14 cellular contexts compared by ENCODE assay signal in the genomic region with DNA sequence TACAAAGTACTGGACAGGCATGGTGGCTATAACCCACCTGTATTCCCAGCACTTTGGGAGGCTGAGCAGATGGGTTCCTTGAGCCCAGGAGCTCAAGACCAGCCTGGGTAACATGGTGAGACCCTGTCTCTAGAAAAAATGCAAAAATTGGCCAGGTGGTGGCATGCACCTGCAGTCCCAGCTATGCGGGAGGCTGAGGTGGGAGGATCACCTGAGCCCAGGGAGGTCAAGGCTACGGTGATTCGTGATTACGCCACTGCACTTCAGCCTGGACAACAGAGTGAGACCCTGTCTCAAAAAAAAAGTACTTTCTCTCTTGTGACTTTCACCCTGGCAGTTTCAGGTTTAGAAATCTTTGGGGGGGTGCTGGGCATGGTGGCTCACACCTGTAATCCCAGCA. TPM values are rescaled to one million over a fixed set of nuclear protein-coding genes. Genes with fewer than 3 reads are reported as not detected.
DNase-seq lines count a peak whose midpoint lies in the region; ATAC-seq, FAIRE-seq and TF ChIP-seq lines count a peak whose summit lies in the region.
"Had no signal": no experiment of that assay in that cellular context is flagged by ENCODE, and none has a peak within 500 bp of the region (broad histone marks: within the 10 kb centered on the region; RNA-seq: fewer than 3 reads in every experiment).

No MANE protein-coding gene starts in this region.

- H3K27me3 ChIP-seq in IMR-90 (ENCODE audit: control insufficient read depth, insufficient read depth, low read length) (no peaks in the 10 kb centered on the region), K562 (ENCODE audit: control insufficient read depth in 2 of 2, insufficient read depth in 2 of 2, low read length in 2 of 2) (no peaks in the 10 kb centered on the region), prostate gland (replicated peaks; ENCODE audit: insufficient read depth) (no peaks in the 10 kb centered on the region), GM23248 (replicated peaks; ENCODE audit: insufficient read depth) (no peaks in the 10 kb centered on the region)
- H3K27me3 ChIP-seq: BLaER1 treated with 17β-estradiol and CSF1 and Interleukin-3, amounts not matched to agents 10 nM and 100 nM had no signal

- H3K56ac ChIP-seq in IMR-90 (ENCODE audit: extremely low read depth, insufficient read depth, low read length) = no peak overlapping the region

- no CpG with 5 or more reads among the region's 4 CpGs for WGBS in IMR-90 (ENCODE audit: extremely low coverage in 2 of 2, insufficient read length in 1 of 2), 2 experiments
- 86% methylated on average over 4 of the region's 4 CpGs for WGBS in K562 (ENCODE audit: insufficient coverage, low coverage, missing lambda C conversion rate)
- WGBS in prostate gland = 84% methylated on average over 4 of the region's 4 CpGs
- 97 to 100% methylated on average over 4 of the region's 4 CpGs for WGBS in GM23248 (ENCODE audit: low coverage in 1 of 2, low lambda C conversion rate in 2 of 2, missing lambda C conversion rate in 2 of 2), 2 experiments

- no peak for TF ChIP-seq CTCF in IMR-90 (conservative IDR thresholded peaks at IDR 0.05; ENCODE audit: low read depth, low read length)
- TF ChIP-seq CTCF in K562 (IDR thresholded peaks at IDR 0.05 in 2 of 3, conservative IDR thresholded peaks at IDR 0.05 in 1 of 3; ENCODE audit: insufficient read depth in 2 of 3, low read depth in 1 of 3, low read length in 3 of 3) = no peak
- TF ChIP-seq CTCF in prostate gland (IDR thresholded peaks at IDR 0.05) = no peak

- no peak for TF ChIP-seq RAD21 in IMR-90 (IDR thresholded peaks at IDR 0.05; ENCODE audit: low read length)
- TF ChIP-seq RAD21 in K562 (CRISPR knock-in tag; conservative IDR thresholded peaks at IDR 0.05 in 1 of 2, IDR thresholded peaks at IDR 0.05 in 1 of 2) = no peak

- H2BK5ac ChIP-seq in IMR-90 (ENCODE audit: low read depth, low read length, poor library complexity, severe bottlenecking) = no peak overlapping the region

- CTCF ChIA-PET in IMR-90 (lab: Yijun Ruan, JAX) = no interaction called here
- CTCF ChIA-PET in K562 (lab: Yijun Ruan, JAX; ENCODE audit: low intra/inter-chr PET ratio) = no interaction called here

- no peak overlapping the region for H2BK15ac ChIP-seq in IMR-90 (ENCODE audit: low read depth, low read length)

- BruUV-seq in IMR-90 (replicated peaks; lab: Mats Ljungman, UMichigan) (no TSS peak), K562 (replicated peaks; lab: Mats Ljungman, UMichigan) (no TSS peak)

- FAIRE-seq in GM12891 (lab: Jason Lieb, UNC) (no peak), K562 (lab: Jason Lieb, UNC) (no peak)
- FAIRE-seq: GM19239, H54 had no signal

- no peak overlapping the region for H4K91ac ChIP-seq in IMR-90 (ENCODE audit: insufficient read depth, low read depth, low read length)

- ATAC-seq in IMR-90 (ENCODE audit: low read depth) (no peak), K562 (no peak)

- H3K36me3 ChIP-seq in IMR-90 (ENCODE audit: control insufficient read depth, insufficient read depth, low read length) = peaks cover 68% of the 10 kb centered on the region
- peaks cover 53% of the 10 kb centered on the region; the same call in 2 of the 3 replicates for H3K36me3 ChIP-seq in K562 (ENCODE audit: control insufficient read depth, insufficient read depth, low read length)
- H3K36me3 ChIP-seq in prostate gland = peaks cover 0 to 22% of the 10 kb centered on the region in 2 donors
- peaks cover 80% of the 10 kb centered on the region for H3K36me3 ChIP-seq in GM23248 (ENCODE audit: low read depth)

- in situ Hi-C loops in IMR-90 (cut with MboI; ENCODE audit: low sequenced_read_pairs) = no loop called here
- in situ Hi-C loops in K562 (cut with MboI) = no loop called here
- in situ Hi-C loops in GM23248 (cut with MboI) = no loop called here

- H3K9me2 ChIP-seq in GM23248 (ENCODE audit: insufficient read depth) = no peaks in the 10 kb centered on the region

- H3K14ac ChIP-seq in IMR-90 (replicated peaks; ENCODE audit: low read depth, low read length) = no peak overlapping the region

- peaks cover 93% of the 10 kb centered on the region for H3F3A ChIP-seq in GM23248 (ENCODE audit: insufficient read depth)

- H2AK5ac ChIP-seq in IMR-90 (ENCODE audit: low read depth, low read length) = no peak overlapping the region

- H3K9me3 ChIP-seq in IMR-90 (ENCODE audit: control insufficient read depth, insufficient read depth, low read length) (no peaks in the 10 kb centered on the region), K562 (replicated peaks; ENCODE audit: control insufficient read depth, insufficient read depth, low read depth, low read length) (no peaks in the 10 kb centered on the region), prostate gland (no peaks in the 10 kb centered on the region), GM23248 (ENCODE audit: low read depth) (no peaks in the 10 kb centered on the region)
- H3K9me3 ChIP-seq: BLaER1 treated with 17β-estradiol and CSF1 and Interleukin-3, amounts not matched to agents 10 nM and 100 nM had no signal

- intact Hi-C loops in IMR-90 (cut with micrococcal nuclease) = no loop called here
- intact Hi-C loops in K562 (cut with micrococcal nuclease) = no loop called here
- intact Hi-C loops in prostate gland (cut with DNase I) = no loop called here

- H3K18ac ChIP-seq in IMR-90 (ENCODE audit: low read depth, low read length) = no peak overlapping the region

- H3K9me1 ChIP-seq in IMR-90 (ENCODE audit: insufficient read depth, low read length) (peaks cover 3% of the 10 kb centered on the region; the same call in 1 of the 2 replicates), K562 (ENCODE audit: control insufficient read depth, insufficient read depth, low read length) (no peaks in the 10 kb centered on the region)

- H3K79me1 ChIP-seq in IMR-90 (ENCODE audit: low read depth in 1 of 2, low read length in 2 of 2) = peaks cover 14 to 58% of the 10 kb centered on the region in 2 experiments

- no peak overlapping the region for H2BK20ac ChIP-seq in IMR-90 (ENCODE audit: low read depth, low read length)

- H2AK9ac ChIP-seq in IMR-90 (replicated peaks; ENCODE audit: low read depth, low read length, poor library complexity) = no peak overlapping the region

- dilution Hi-C loops in IMR-90 (cut with HindIII; ENCODE audit: low sequenced_read_pairs, unreplicated experiment) = no loop called here

- POLR2A ChIA-PET in IMR-90 (lab: Charles Lee; ENCODE audit: unreplicated experiment) = no interaction called here
- POLR2A ChIA-PET in K562 (lab: Yijun Ruan, JAX) = interaction anchor here (2.4 to 7.2 kb wide), 2 partner anchors 10 to 14 kb away, joined by 6 to 67 read pairs; no protein-coding TSS in a partner anchor

- H3K79me2 ChIP-seq in K562 (ENCODE audit: control insufficient read depth, insufficient read depth, low read length) = no peaks in the 10 kb centered on the region
- H3K79me2 ChIP-seq in GM23248 (ENCODE audit: insufficient read depth) = peaks cover 31% of the 10 kb centered on the region

- H2AFZ ChIP-seq in IMR-90 (replicated peaks; ENCODE audit: low read length, poor library complexity) = no peak overlapping the region
- no peak overlapping the region for H2AFZ ChIP-seq in K562 (ENCODE audit: low read depth, low read length)
- H2AFZ ChIP-seq in GM23248 = no peak overlapping the region

- no peak overlapping the region for H3K4ac ChIP-seq in IMR-90 (ENCODE audit: low read depth, low read length)

- DNase-seq in GM12891 (ENCODE audit: insufficient read length, low spot score) (no peak), IMR-90 (no peak), K562 (ENCODE audit: extremely low read depth in 1 of 4, low spot score in 3 of 4) (no peak), prostate gland (ENCODE audit: low spot score) (no peak), DMS114 treated with DMSO at 0.1 percent for 48 hours (lab: John Stamatoyannopoulos, UW; ENCODE audit: unreplicated experiment) (no peak), ecto neural progenitor cell (ENCODE audit: low spot score) (no peak), GM23248 (no peak)
- DNase-seq: 8988T; AML-193; CD4-positive, CD25-positive, alpha-beta regulatory T cell had no signal

- TF ChIP-seq POLR2A in GM12891 (IDR thresholded peaks at IDR 0.05; ENCODE audit: low read depth, low read length) = 0 out of 2 replicates have a peak, but pooled peaks have one; percentile 39
- 0 out of 2 replicates have a peak, but pooled peaks have one; percentile 49 for TF ChIP-seq POLR2A in IMR-90 (IDR thresholded peaks at IDR 0.05; ENCODE audit: low read depth, low read length)
- TF ChIP-seq POLR2A in K562 (conservative IDR thresholded peaks at IDR 0.05) = no peak
- no peak for TF ChIP-seq POLR2A in prostate gland (IDR thresholded peaks at IDR 0.05)

- H4K20me1 ChIP-seq in IMR-90 (ENCODE audit: insufficient read depth, low read length) (peaks cover 87% of the 10 kb centered on the region), K562 (replicated peaks; ENCODE audit: control insufficient read depth, insufficient read depth, low read length) (no peaks in the 10 kb centered on the region), GM23248 (ENCODE audit: insufficient read depth) (peaks cover 8% of the 10 kb centered on the region; the same call in 1 of the 2 replicates)

- H4K5ac ChIP-seq in IMR-90 (ENCODE audit: low read depth, low read length) = no peak overlapping the region

- H3K27ac ChIP-seq in IMR-90 (ENCODE audit: insufficient read depth, low read length) (no peak overlapping the region), K562 (ENCODE audit: extremely low read depth, low read depth, low read length) (no peak overlapping the region), prostate gland (peak overlapping the region; percentile 77 to 89), GM23248 (no peak overlapping the region)
- H3K27ac ChIP-seq: BLaER1 treated with 17β-estradiol and CSF1 and Interleukin-3, amounts not matched to agents 10 nM and 100 nM had no signal

- TF ChIP-seq EP300 in K562 (IDR thresholded peaks at IDR 0.05; ENCODE audit: low read length) = no peak

- no peak overlapping the region for H4K8ac ChIP-seq in IMR-90 (ENCODE audit: low read depth in 2 of 2, low read length in 2 of 2)

- no peak overlapping the region for H3K9ac ChIP-seq in IMR-90 (ENCODE audit: low read depth, low read length)
- no peak overlapping the region for H3K9ac ChIP-seq in K562 (ENCODE audit: insufficient read depth in 1 of 2, low read depth in 2 of 2, low read length in 2 of 2)
- no peak overlapping the region for H3K9ac ChIP-seq in GM23248
- H3K9ac ChIP-seq: BLaER1 treated with 17β-estradiol and CSF1 and Interleukin-3, amounts not matched to agents 10 nM and 100 nM had no signal

- H3K4me2 ChIP-seq in IMR-90 (ENCODE audit: low read depth, low read length) = no peak overlapping the region
- no peak overlapping the region for H3K4me2 ChIP-seq in K562 (ENCODE audit: insufficient read depth, low read length)
- no peak overlapping the region for H3K4me2 ChIP-seq in GM23248 (ENCODE audit: unreplicated experiment)
- H3K4me2 ChIP-seq: BLaER1 treated with 17β-estradiol and CSF1 and Interleukin-3, amounts not matched to agents 10 nM and 100 nM had no signal

- H3K4me3 ChIP-seq in IMR-90 (ENCODE audit: insufficient read depth, low read depth, low read length) (no peak overlapping the region), K562 (no peak overlapping the region), prostate gland (no peak overlapping the region), GM23248 (no peak overlapping the region)
- H3K4me3 ChIP-seq: BLaER1 treated with 17β-estradiol and CSF1 and Interleukin-3, amounts not matched to agents 10 nM and 100 nM had no signal

- no peak overlapping the region for H2BK120ac ChIP-seq in IMR-90 (ENCODE audit: low read depth, low read length)

- H3K4me1 ChIP-seq in IMR-90 (ENCODE audit: control insufficient read depth, insufficient read depth, low read length) (peaks cover 3% of the 10 kb centered on the region; the same call in 1 of the 2 replicates), K562 (replicated peaks in 1 of 2; ENCODE audit: control insufficient read depth in 2 of 2, insufficient read depth in 2 of 2, low read length in 2 of 2) (no peaks in the 10 kb centered on the region), prostate gland (replicated peaks) (no peaks in the 10 kb centered on the region), GM23248 (ENCODE audit: insufficient read depth) (no peaks in the 10 kb centered on the region)

- H3K23ac ChIP-seq in IMR-90 (ENCODE audit: low read depth, low read length) = no peak overlapping the region

RNA-seq across cellular contexts. Expression of gene RAB8A, which starts 11.2 kb away (rescaled TPM):
- polyA plus RNA-seq in GM12891 (2012; ENCODE audit: low read depth, missing spikeins) = 118 TPM
- total RNA-seq in IMR-90 (2012; rRNA removed) (135 and 158 TPM in 2 replicates), K562 (2014; rRNA removed) (42.5 and 47.2 TPM in 2 replicates), K562 (2014; rRNA removed; fragmentation: Illumina TruSeq; extraction: Trizol) (60.2 and 66.7 TPM in 2 replicates), K562 (2015; rRNA removed; fragmentation: Illumina TruSeq; extraction: Trizol) (92.0 and 102 TPM in 2 replicates), K562 (2021) (71.9 and 82.7 TPM in 2 replicates), prostate gland (10 to 100 TPM; 67.8 to 70.5 TPM)
- polyA plus RNA-seq in IMR-90 (2012; rRNA removed) (61.8 and 64.5 TPM in 2 replicates), K562 (2011; rRNA removed) (45.4 and 66.9 TPM in 2 replicates), K562 (2014; fragmentation: Illumina TruSeq; extraction: Trizol) (53.2 and 55.4 TPM in 2 replicates), K562 (2014; fragmentation: Nextera tagmentation; extraction: Ambion mirVana) (10 to 100 TPM; 11.2 to 13.9 TPM), K562 (2014; rRNA removed) (47.1 and 80.1 TPM in 2 replicates), GM23248 (2016; fragmentation: Nextera tagmentation; extraction: Ambion mirVana) (106 and 112 TPM in 2 replicates)
- polyA plus RNA-seq in IMR-90 (2012; cell fraction: cytosol; rRNA removed) = 33.9 and 47.1 TPM in 2 replicates
- 24.8 and 40.7 TPM in 2 replicates for polyA plus RNA-seq in IMR-90 (2012; cell fraction: nucleus; rRNA removed; ENCODE audit: low replicate concordance)
- 81.6 and 164 TPM in 2 replicates for total RNA-seq in K562 (2011; cell fraction: chromatin; rRNA removed; ENCODE audit: low replicate concordance)
- 94.9 and 99.9 TPM in 2 replicates for total RNA-seq in K562 (2011; cell fraction: nucleolus; rRNA removed)
- total RNA-seq in K562 (2011; cell fraction: nucleoplasm; rRNA removed) = 96.1 and 105 TPM in 2 replicates
- polyA plus RNA-seq in K562 (2011; cell fraction: cytosol; rRNA removed) = 50.7 and 63.0 TPM in 2 replicates
- 33.2 and 35.1 TPM in 2 replicates for polyA plus RNA-seq in K562 (2011; cell fraction: nucleus; rRNA removed)
- 34.9 and 92.8 TPM in 2 replicates for polyA plus RNA-seq in K562 (2012)
- 168 and 219 TPM in 2 replicates for polyA minus RNA-seq in K562 (2011; rRNA and poly(A)+ RNA removed)
- polyA minus RNA-seq in K562 (2011; cell fraction: cytosol; rRNA and poly(A)+ RNA removed) = 52.2 and 76.3 TPM in 2 replicates
- polyA minus RNA-seq in K562 (2011; cell fraction: nucleus; rRNA and poly(A)+ RNA removed) = 34.5 and 60.4 TPM in 2 replicates
- total RNA-seq in GM23248 (2014; rRNA removed; shearing (Covaris generic)) = 29.5 and 42.6 TPM in 2 replicates

RNA-seq across cellular contexts. Expression of gene TPM4, which starts 24.2 kb away (rescaled TPM):
- 247 TPM for polyA plus RNA-seq in GM12891 (2012; ENCODE audit: low read depth, missing spikeins)
- total RNA-seq in IMR-90 (2012; rRNA removed) (1,075 and 1,562 TPM in 2 replicates), K562 (2014; rRNA removed) (76.3 and 82.9 TPM in 2 replicates), K562 (2014; rRNA removed; fragmentation: Illumina TruSeq; extraction: Trizol) (81.8 and 91.3 TPM in 2 replicates), K562 (2015; rRNA removed; fragmentation: Illumina TruSeq; extraction: Trizol) (106 and 111 TPM in 2 replicates), K562 (2021) (61.2 and 63.6 TPM in 2 replicates), prostate gland (100 to 1,000 TPM; 379 TPM)
- polyA plus RNA-seq in IMR-90 (2012; rRNA removed) (1,160 and 1,218 TPM in 2 replicates), K562 (2011; rRNA removed) (104 and 126 TPM in 2 replicates), K562 (2014; fragmentation: Illumina TruSeq; extraction: Trizol) (87.6 and 108 TPM in 2 replicates), K562 (2014; fragmentation: Nextera tagmentation; extraction: Ambion mirVana) (10 to 100 TPM; 28.1 to 34.0 TPM), K562 (2014; rRNA removed) (77.4 and 86.3 TPM in 2 replicates), GM23248 (2016; fragmentation: Nextera tagmentation; extraction: Ambion mirVana) (1,408 and 1,423 TPM in 2 replicates)
- polyA plus RNA-seq in IMR-90 (2012; cell fraction: cytosol; rRNA removed) = 1,916 and 2,081 TPM in 2 replicates
- polyA plus RNA-seq in IMR-90 (2012; cell fraction: nucleus; rRNA removed; ENCODE audit: low replicate concordance) = 535 and 1,052 TPM in 2 replicates
- total RNA-seq in K562 (2011; cell fraction: chromatin; rRNA removed; ENCODE audit: low replicate concordance) = 73.0 and 113 TPM in 2 replicates
- total RNA-seq in K562 (2011; cell fraction: nucleolus; rRNA removed) = 52.4 and 58.9 TPM in 2 replicates
- 66.6 and 115 TPM in 2 replicates for total RNA-seq in K562 (2011; cell fraction: nucleoplasm; rRNA removed)
- 36.8 and 82.5 TPM in 2 replicates for polyA plus RNA-seq in K562 (2011; cell fraction: cytosol; rRNA removed)
- 30.6 and 46.4 TPM in 2 replicates for polyA plus RNA-seq in K562 (2011; cell fraction: nucleus; rRNA removed)
- 90.1 and 265 TPM in 2 replicates for polyA plus RNA-seq in K562 (2012)
- polyA minus RNA-seq in K562 (2011; rRNA and poly(A)+ RNA removed) = 79.9 and 121 TPM in 2 replicates
- 31.3 and 61.1 TPM in 2 replicates for polyA minus RNA-seq in K562 (2011; cell fraction: cytosol; rRNA and poly(A)+ RNA removed)
- polyA minus RNA-seq in K562 (2011; cell fraction: nucleus; rRNA and poly(A)+ RNA removed) = 17.5 and 35.4 TPM in 2 replicates
- total RNA-seq in GM23248 (2014; rRNA removed; shearing (Covaris generic)) = 1,413 and 1,469 TPM in 2 replicates

RNA-seq across cellular contexts. Expression of gene HSH2D, which starts 43.0 kb away (rescaled TPM):
- 75.2 TPM for polyA plus RNA-seq in GM12891 (2012; ENCODE audit: low read depth, missing spikeins)
- total RNA-seq in IMR-90 (2012; rRNA removed) (not detected in 2 replicates), K562 (2014; rRNA removed) (0.18 and 0.29 TPM in 2 replicates), K562 (2014; rRNA removed; fragmentation: Illumina TruSeq; extraction: Trizol) (0.15 and 0.19 TPM in 2 replicates), K562 (2015; rRNA removed; fragmentation: Illumina TruSeq; extraction: Trizol) (1.1 TPM in 2 replicates), K562 (2021) (0.16 and 0.42 TPM in 2 replicates), prostate gland (10 to 100 TPM; 12.6 to 13.5 TPM)
- polyA plus RNA-seq in IMR-90 (2012; rRNA removed) (not detected in 2 replicates), K562 (2011; rRNA removed) (0.33 and 0.39 TPM in 2 replicates), K562 (2014; fragmentation: Illumina TruSeq; extraction: Trizol) (0.30 and 0.42 TPM in 2 replicates), K562 (2014; fragmentation: Nextera tagmentation; extraction: Ambion mirVana) (under 1 TPM in 1 of 2 experiments, not detected in 1; 0.03 TPM), K562 (2014; rRNA removed) (0.12 and 0.37 TPM in 2 replicates), GM23248 (2016; fragmentation: Nextera tagmentation; extraction: Ambion mirVana) (0.13 TPM in 1 of 2 replicates, not detected in the other)
- polyA plus RNA-seq in IMR-90 (2012; cell fraction: cytosol; rRNA removed) = not detected in 2 replicates
- polyA plus RNA-seq in IMR-90 (2012; cell fraction: nucleus; rRNA removed; ENCODE audit: low replicate concordance) = not detected in 2 replicates
- 0.81 TPM in 1 of 2 replicates, not detected in the other for total RNA-seq in K562 (2011; cell fraction: chromatin; rRNA removed; ENCODE audit: low replicate concordance)
- total RNA-seq in K562 (2011; cell fraction: nucleolus; rRNA removed) = 0.39 and 0.67 TPM in 2 replicates
- total RNA-seq in K562 (2011; cell fraction: nucleoplasm; rRNA removed) = 0.37 TPM in 1 of 2 replicates, not detected in the other
- polyA plus RNA-seq in K562 (2011; cell fraction: cytosol; rRNA removed) = 0.44 and 0.69 TPM in 2 replicates
- polyA plus RNA-seq in K562 (2011; cell fraction: nucleus; rRNA removed) = 0.68 and 0.69 TPM in 2 replicates
- polyA plus RNA-seq in K562 (2012) = 0.40 and 3.0 TPM in 2 replicates
- 0.09 TPM in 1 of 2 replicates, not detected in the other for polyA minus RNA-seq in K562 (2011; rRNA and poly(A)+ RNA removed)
- polyA minus RNA-seq in K562 (2011; cell fraction: cytosol; rRNA and poly(A)+ RNA removed) = not detected in 2 replicates
- polyA minus RNA-seq in K562 (2011; cell fraction: nucleus; rRNA and poly(A)+ RNA removed) = 0.22 and 0.27 TPM in 2 replicates
- not detected in 2 replicates for total RNA-seq in GM23248 (2014; rRNA removed; shearing (Covaris generic))
- total RNA-seq: Daoy had no signal

Comparison
In these comparisons a context has a peak if more than half of its experiments do, and no peak if none do; other contexts are left out.
1. POLR2A ChIP-seq: peak in GM12891 (single experiment) and IMR-90 (single experiment); none in K562 (single experiment) and prostate gland (single experiment).
2. H3K27ac ChIP-seq: peak in prostate gland (2 of 2); none in IMR-90 (single experiment), K562 (single experiment) and GM23248 (single experiment).
3. RNA of gene HSH2D, which starts 43.0 kb away (total RNA-seq): 12.6 to 13.5 TPM in prostate gland; 0.15 to 1.1 TPM in K562, not detected in IMR-90 and not detected in GM23248; every median in the first group is over 4 times any median in the second.